10 cellular contexts compared by ENCODE assay signal in the genomic region with DNA sequence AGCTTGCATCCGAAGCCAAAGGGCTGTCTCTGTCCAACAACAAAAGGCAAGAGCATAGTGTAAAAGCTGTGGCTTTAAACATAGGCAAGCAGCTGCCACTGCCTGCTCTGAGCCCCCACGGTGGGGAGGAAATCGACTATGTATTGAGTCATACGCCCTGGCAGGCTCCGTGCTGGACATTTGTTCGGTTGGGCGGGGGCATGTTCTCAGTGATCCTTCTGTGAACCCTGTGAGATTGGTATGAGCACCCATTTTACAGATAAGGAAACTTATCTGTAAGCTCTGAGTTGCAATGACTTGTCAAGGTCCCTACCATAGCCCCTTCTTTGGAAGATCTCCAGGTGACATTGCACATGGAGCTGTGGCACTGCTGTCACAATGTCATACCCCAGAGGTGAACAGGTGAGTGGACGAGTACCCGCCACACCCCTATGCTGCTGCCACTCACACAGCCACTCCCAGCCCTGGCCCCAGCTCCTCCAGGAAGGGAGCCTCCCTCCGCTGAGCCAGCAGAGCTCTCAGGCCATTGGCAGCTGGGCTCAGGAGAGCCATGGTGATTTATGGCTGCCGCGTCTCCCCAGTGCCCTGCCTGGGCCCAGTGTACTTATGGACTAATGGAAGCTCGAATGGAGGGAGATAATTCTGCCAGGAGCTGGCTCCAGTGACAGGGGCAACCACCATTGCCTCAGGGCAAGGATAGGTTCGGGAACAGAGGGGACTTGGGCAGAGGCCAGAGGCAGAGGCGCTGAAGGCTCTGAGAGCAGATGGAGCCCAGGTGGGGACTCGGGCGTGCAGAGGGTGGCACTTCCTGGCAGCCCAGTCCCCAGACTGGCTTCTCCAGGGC. TPM values are rescaled to one million over a fixed set of nuclear protein-coding genes. Genes with fewer than 3 reads are reported as not detected.
DNase-seq lines count a peak whose midpoint lies in the region; ATAC-seq lines count a peak whose summit lies in the region.
"Had no signal": no experiment of that assay in that cellular context is flagged by ENCODE, and none has a peak within 500 bp of the region (broad histone marks: within the 10 kb centered on the region; RNA-seq: fewer than 3 reads in every experiment).

No MANE protein-coding gene starts in this region.

- H3K9me3 Mint-ChIP-seq in T-cell, result no peaks in the 10 kb centered on the region

- WGBS in trophoblast cell (ENCODE audit: extremely low coverage, insufficient coverage, insufficient read length), result no CpG with 5 or more reads among the region's 17 CpGs

- peak overlapping the region; percentile 30 for H3K18ac ChIP-seq in trophoblast cell (ENCODE audit: low read length)

- no peak overlapping the region for H4K91ac ChIP-seq in trophoblast cell (ENCODE audit: low read depth, low read length)

- no peak overlapping the region for H3K14ac ChIP-seq in trophoblast cell (ENCODE audit: low read length)

- peak overlapping the region; percentile 7 for H3K4ac ChIP-seq in trophoblast cell (ENCODE audit: low read depth, low read length)

- H3K27ac ChIP-seq in epithelial cell of prostate (peak overlapping the region; percentile 86), trophoblast cell (ENCODE audit: low read depth, low read length) (no peak overlapping the region)

- POLR2A ChIA-PET in T-cell (lab: Charles Lee), result no interaction called here

- no peak overlapping the region for H2AK5ac ChIP-seq in trophoblast cell (ENCODE audit: low read length)

- no peak overlapping the region for H3K4me3 Mint-ChIP-seq in T-cell
- H3K4me3 Mint-ChIP-seq: WTC11 had no signal

- H3K4me2 ChIP-seq in trophoblast cell (ENCODE audit: low read length), result no peak overlapping the region

- DNase-seq in ELF-1 (ENCODE audit: low read depth, low spot score) (peak; percentile 50), NCI-H226 (peak; percentile 78), epithelial cell of prostate (ENCODE audit: low read depth, low spot score) (no peak), trophoblast cell (no peak), AML-193 (lab: John Stamatoyannopoulos, UW) (no peak), foreskin melanocyte (no peak), T-cell (no peak)
- DNase-seq: spleen had no signal

- H3K9ac ChIP-seq in trophoblast cell (ENCODE audit: low read length), result no peak overlapping the region

- H3K4me1 ChIP-seq in trophoblast cell (ENCODE audit: control insufficient read depth in 1 of 2, insufficient read depth in 2 of 2, low read length in 2 of 2), result peaks cover 32 to 44% of the 10 kb centered on the region in 2 experiments

- peaks cover 15% of the 10 kb centered on the region for H3K79me1 ChIP-seq in trophoblast cell (ENCODE audit: low read length)

- H3K36me3 Mint-ChIP-seq in T-cell, result no peaks in the 10 kb centered on the region

- H3K4me3 ChIP-seq in trophoblast cell (ENCODE audit: low read depth, low read length), result peak overlapping the region; percentile 25
- H3K4me3 ChIP-seq: spleen had no signal

- CTCF ChIA-PET in T-cell (lab: Charles Lee), result no interaction called here

- ATAC-seq in HG03097 (IDR thresholded peaks at IDR 0.05; ENCODE audit: low FRiP score, unreplicated experiment) (no peak), T-cell (replicated peaks in 1 of 4) (no peak)
- ATAC-seq: WTC11 had no signal

- H4K12ac ChIP-seq in trophoblast cell (ENCODE audit: low read depth, low read length), result no peak overlapping the region

- no peak overlapping the region for H3K23ac ChIP-seq in trophoblast cell (ENCODE audit: low read length)

- H2BK12ac ChIP-seq in trophoblast cell (ENCODE audit: low read length), result no peak overlapping the region

- no peaks in the 10 kb centered on the region for H3K4me1 Mint-ChIP-seq in T-cell

- H3K27me3 Mint-ChIP-seq in T-cell, result peaks cover 3 to 13% of the 10 kb centered on the region in 2 donors

- H3K9me3 ChIP-seq in trophoblast cell (ENCODE audit: insufficient read depth, low read depth, low read length), result peaks cover 2% of the 10 kb centered on the region
- H3K9me3 ChIP-seq: spleen had no signal

- H4K8ac ChIP-seq in trophoblast cell (ENCODE audit: low read depth, low read length), result no peak overlapping the region

- no peak overlapping the region for H2BK5ac ChIP-seq in trophoblast cell (ENCODE audit: low read depth, low read length, poor library complexity)

- H3K36me3 ChIP-seq in trophoblast cell (ENCODE audit: control insufficient read depth in 1 of 2, insufficient read depth in 2 of 2, low read length in 2 of 2), result peaks cover 20 to 24% of the 10 kb centered on the region in 2 experiments
- H3K36me3 ChIP-seq: spleen had no signal

- peaks cover 10% of the 10 kb centered on the region for H3K79me2 ChIP-seq in trophoblast cell (ENCODE audit: control insufficient read depth, insufficient read depth, low read length, poor library complexity)

- H2BK120ac ChIP-seq in trophoblast cell (ENCODE audit: insufficient read depth, low read length, poor library complexity), result no peak overlapping the region

- H3K27me3 ChIP-seq in trophoblast cell (ENCODE audit: insufficient read depth, low read length), result no peaks in the 10 kb centered on the region

- no peak overlapping the region for H3K27ac Mint-ChIP-seq in T-cell
- H3K27ac Mint-ChIP-seq: WTC11 had no signal

- H2AFZ ChIP-seq in trophoblast cell (ENCODE audit: insufficient read depth, low read length, poor library complexity), result no peak overlapping the region

RNA-seq across cellular contexts. Expression of a gene that starts 43.7 kb away (rescaled TPM):
- polyA plus RNA-seq in trophoblast cell (2013), result 54.7 and 55.5 TPM in 2 replicates
- under 1 TPM in 4 of 5 donors, not detected in 1; 0.08 to 0.19 (median 0.12) TPM for total RNA-seq in T-cell

Comparison
In these comparisons a context has a peak if more than half of its experiments do, and no peak if none do; other contexts are left out.
1. DNase-seq: peak in ELF-1 (single experiment) and NCI-H226 (single experiment); none in epithelial cell of prostate (single experiment), trophoblast cell (0 of 2), AML-193 (0 of 2), foreskin melanocyte (single experiment) and T-cell (0 of 34).